9 cellular contexts compared by ENCODE assay signal in the genomic region with DNA sequence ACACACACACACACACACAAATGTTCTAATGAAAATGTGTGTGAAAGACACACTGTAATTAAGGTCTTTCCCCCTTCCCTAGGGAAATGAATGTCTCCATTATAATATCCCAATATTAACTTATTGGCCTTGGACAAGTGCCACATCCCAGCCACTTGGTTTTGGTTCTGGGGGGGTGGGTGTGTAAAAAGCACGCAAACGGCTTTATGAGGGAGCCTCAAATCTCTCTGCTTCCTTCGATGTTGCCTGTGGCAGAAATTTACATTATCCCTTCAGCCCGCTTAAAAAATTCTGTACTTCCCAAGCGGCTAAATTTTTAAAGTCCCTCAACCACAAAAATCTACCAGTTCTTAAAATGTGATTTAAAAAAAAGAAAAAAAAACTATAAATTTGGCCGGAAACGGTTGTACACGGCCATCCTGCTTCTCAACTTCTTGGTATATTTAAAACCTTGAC. TPM values are rescaled to one million over a fixed set of nuclear protein-coding genes. Genes with fewer than 3 reads are reported as not detected.
DNase-seq lines count a peak whose midpoint lies in the region; ATAC-seq, FAIRE-seq and TF ChIP-seq lines count a peak whose summit lies in the region.
"Had no signal": no experiment of that assay in that cellular context is flagged by ENCODE, and none has a peak within 500 bp of the region (broad histone marks: within the 10 kb centered on the region; RNA-seq: fewer than 3 reads in every experiment).

No MANE protein-coding gene starts in this region.

- peak overlapping the region; percentile 90 to 99 (median 94) for H3K4me3 Mint-ChIP-seq in naive thymus-derived CD8-positive, alpha-beta T cell

- peaks cover 16 to 50% (median 41%) of the 10 kb centered on the region in 4 donors for H3K4me1 Mint-ChIP-seq in naive thymus-derived CD8-positive, alpha-beta T cell

- no peaks in the 10 kb centered on the region for H3K9me3 ChIP-seq in MM.1S (replicated peaks; ENCODE audit: insufficient read depth, low read length)

- H3K4me1 ChIP-seq in MM.1S (ENCODE audit: low read length) = peaks cover 17% of the 10 kb centered on the region; the same call in 1 of the 2 replicates

- TF ChIP-seq CTCF in C4-2B (conservative IDR thresholded peaks at IDR 0.05) (no peak), MM.1S (IDR thresholded peaks at IDR 0.05; ENCODE audit: low read length) (no peak), cardiac fibroblast (IDR thresholded peaks at IDR 0.05; ENCODE audit: low read depth, low read length) (no peak)

- H3K27me3 ChIP-seq in MM.1S (replicated peaks; ENCODE audit: insufficient read depth, low read length) = no peaks in the 10 kb centered on the region

- 0 out of 2 replicates have a peak overlapping the region, but pooled peaks have one; percentile 42 for H2AFZ ChIP-seq in MM.1S (ENCODE audit: low read length)

- no peaks in the 10 kb centered on the region for H3K27me3 Mint-ChIP-seq in naive thymus-derived CD8-positive, alpha-beta T cell

- no peaks in the 10 kb centered on the region for H3K79me2 ChIP-seq in MM.1S (ENCODE audit: low read length)

- H3K27ac Mint-ChIP-seq in naive thymus-derived CD8-positive, alpha-beta T cell = peak overlapping the region; percentile 82 to 97 (median 93)

- H3K36me3 ChIP-seq in MM.1S (replicated peaks; ENCODE audit: insufficient read depth, low read length) = no peaks in the 10 kb centered on the region

- POLR2A ChIA-PET in naive thymus-derived CD8-positive, alpha-beta T cell (lab: Charles Lee) = interaction anchor here (0.5 kb wide), 1 partner anchor 88 kb away, joined by 6 read pairs; no protein-coding TSS in a partner anchor

- peak overlapping the region; percentile 60 for H3K9ac ChIP-seq in MM.1S (ENCODE audit: low read length)

- FAIRE-seq in H54 (lab: Jason Lieb, UNC) = no peak

- peak overlapping the region; percentile 79 for H3K27ac ChIP-seq in C4-2B
- peak overlapping the region; percentile 55; the same call in 1 of the 2 replicates for H3K27ac ChIP-seq in MM.1S (ENCODE audit: low read length)

- no peaks in the 10 kb centered on the region for H3K9me2 ChIP-seq in MM.1S (replicated peaks; ENCODE audit: insufficient read depth, low read length)

- H3F3A ChIP-seq in MM.1S (ENCODE audit: insufficient read depth, low read length) = peaks cover 19% of the 10 kb centered on the region

- H3K4me2 ChIP-seq in MM.1S (ENCODE audit: low read depth, low read length) = peak overlapping the region; percentile 56

- DNase-seq in MM.1S = no peak
- DNase-seq in cardiac fibroblast (ENCODE audit: low read depth in 2 of 2) = no peak
- DNase-seq in naive thymus-derived CD8-positive, alpha-beta T cell = no peak
- DNase-seq in H54 (ENCODE audit: insufficient read length, low spot score) = no peak

- no peak for TF ChIP-seq POLR2A in H54 (IDR thresholded peaks at IDR 0.05; ENCODE audit: low read depth, low read length)

- no peaks in the 10 kb centered on the region for H3K9me3 Mint-ChIP-seq in naive thymus-derived CD8-positive, alpha-beta T cell

- peak overlapping the region; percentile 63 for H3K4me3 ChIP-seq in MM.1S (ENCODE audit: low read length)
- peak overlapping the region; percentile 32 to 53 for H3K4me3 ChIP-seq in cardiac fibroblast (replicated peaks in 1 of 2; ENCODE audit: low read depth in 2 of 2, low read length in 2 of 2)

- ATAC-seq in naive thymus-derived CD8-positive, alpha-beta T cell = no peak
- ATAC-seq in GM21529 (IDR thresholded peaks at IDR 0.05; ENCODE audit: unreplicated experiment) (no peak), HG03432 (IDR thresholded peaks at IDR 0.05; ENCODE audit: unreplicated experiment) (no peak), GM21717 (IDR thresholded peaks at IDR 0.05; ENCODE audit: unreplicated experiment) (no peak)

- H3K36me3 Mint-ChIP-seq in naive thymus-derived CD8-positive, alpha-beta T cell = no peaks in the 10 kb centered on the region

- H4K20me1 ChIP-seq in MM.1S (ENCODE audit: insufficient read depth, low read length) = no peaks in the 10 kb centered on the region

RNA-seq across cellular contexts. Expression of a gene that starts 0.4 kb away (rescaled TPM):
- total RNA-seq in naive thymus-derived CD8-positive, alpha-beta T cell = 10 to 100 TPM; 16.8 to 17.3 TPM
- polyA plus RNA-seq in naive thymus-derived CD8-positive, alpha-beta T cell = 10 to 100 TPM in 1 of 3 donors, 1 to 10 TPM in 2; 5.6 to 10.9 (median 7.5) TPM

RNA-seq across cellular contexts. Expression of a gene that starts 25.2 kb away (rescaled TPM):
- total RNA-seq in naive thymus-derived CD8-positive, alpha-beta T cell = 10 to 100 TPM; 30.2 to 35.8 TPM
- polyA plus RNA-seq in naive thymus-derived CD8-positive, alpha-beta T cell = 10 to 100 TPM; 33.2 to 49.7 (median 37.9) TPM

RNA-seq across cellular contexts. Expression of a gene that starts 27.2 kb away (rescaled TPM):
- 1 to 10 TPM; 1.5 to 1.9 TPM for total RNA-seq in naive thymus-derived CD8-positive, alpha-beta T cell
- polyA plus RNA-seq in naive thymus-derived CD8-positive, alpha-beta T cell = 1 to 10 TPM in 1 of 3 donors, under 1 TPM in 2; 0.05 to 1.2 (median 0.45) TPM

RNA-seq across cellular contexts. Expression of a gene that starts 32.5 kb away (rescaled TPM):
- total RNA-seq in naive thymus-derived CD8-positive, alpha-beta T cell = under 1 TPM; 0.23 to 0.36 TPM
- under 1 TPM in 1 of 3 donors, not detected in 2; 0.12 TPM for polyA plus RNA-seq in naive thymus-derived CD8-positive, alpha-beta T cell
- total RNA-seq: myocyte had no signal

RNA-seq across cellular contexts. Expression of a gene that starts 47.8 kb away (rescaled TPM):
- 1 to 10 TPM in 1 of 2 experiments, under 1 TPM in 1; 0.96 to 1.2 TPM for total RNA-seq in naive thymus-derived CD8-positive, alpha-beta T cell
- under 1 TPM; 0.06 to 0.31 (median 0.09) TPM for polyA plus RNA-seq in naive thymus-derived CD8-positive, alpha-beta T cell
